Comparison of ENCODE assay signal across 1 cellular context in genomic region chr13:40116008-40116407, GRCh38.
TF ChIP-seq lines count a peak whose summit lies in the region.

No MANE protein-coding gene starts in this region.

TF ChIP-seq in WTC11, 78 proteins besides CTCF, POLR2A, EP300 and RAD21 (continued from another document):
- TF ChIP-seq ARID4B (CRISPR knock-in tag; IDR thresholded peaks at IDR 0.05; ENCODE audit: borderline replicate concordance): no peak
- no peak for TF ChIP-seq SMAD4 (CRISPR knock-in tag; IDR thresholded peaks at IDR 0.05)
- no peak for TF ChIP-seq ERG (CRISPR knock-in tag; IDR thresholded peaks at IDR 0.05)
